8 cellular contexts compared by ENCODE assay signal in the genomic region with DNA sequence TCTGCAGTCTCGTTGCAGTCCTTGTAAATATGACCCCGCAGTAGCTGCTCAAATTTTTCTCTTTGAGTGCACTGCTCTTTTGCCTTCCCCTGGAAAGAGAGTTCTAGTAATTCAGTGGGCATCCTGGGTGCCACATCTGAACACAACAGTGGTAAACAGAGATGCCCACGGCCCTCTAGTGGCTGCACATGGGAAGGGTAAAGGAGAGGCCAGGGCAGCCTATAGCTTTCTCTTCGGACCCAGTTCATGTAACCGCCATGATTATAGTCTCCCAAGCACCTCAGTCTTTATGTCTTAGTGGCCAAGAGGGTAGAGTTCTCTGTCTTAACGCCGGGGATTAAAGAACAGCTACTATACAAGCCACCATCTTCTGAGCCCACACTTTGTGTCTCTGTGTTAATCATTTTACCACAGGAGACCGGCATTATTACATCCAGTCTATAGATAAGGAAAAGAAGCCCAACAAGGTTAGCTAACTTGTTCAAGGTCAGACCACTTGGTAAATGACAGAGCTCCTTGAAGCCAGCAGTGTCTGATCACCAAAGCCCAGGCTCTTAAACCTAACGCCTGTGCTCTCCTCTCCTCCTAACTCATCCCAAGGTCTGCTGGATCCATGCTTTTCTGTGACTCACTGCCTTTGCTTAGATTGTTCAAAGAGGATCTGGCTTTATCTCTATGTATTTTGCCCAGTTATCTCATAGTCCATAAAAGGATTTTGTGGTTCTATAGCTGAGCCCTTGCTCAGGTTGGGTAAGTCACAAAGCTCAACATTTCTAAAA.
A peak's percentile ranks its signal among the peaks of the same experiment; 100 is the strongest.
DNase-seq lines count a peak whose midpoint lies in the region; ATAC-seq and TF ChIP-seq lines count a peak whose summit lies in the region.

No MANE protein-coding gene starts in this region.

- peak; percentile 39 to 65 (median 52) for TF ChIP-seq CTCF in heart left ventricle (IDR thresholded peaks at IDR 0.05)

- no peak overlapping the region for H3K27ac ChIP-seq in heart left ventricle

- peaks cover 2% of the 10 kb centered on the region for H3K27me3 Mint-ChIP-seq in activated T-cell treated with anti-CD3 and anti-CD28 coated beads, Interleukin-2, amount 50 U/mL, for 24 hours

- no peak overlapping the region for H3K4me3 ChIP-seq in heart left ventricle

- DNase-seq in AG08395 (ENCODE audit: low spot score) = peak; percentile 52
- DNase-seq in NCI-H510A (lab: John Stamatoyannopoulos, UW) = peak; percentile 4
- peak; percentile 49 for DNase-seq in activated T-cell treated with anti-CD3 and anti-CD28 coated beads, Interleukin-2, amount 50 U/mL, for 24 hours
- DNase-seq in heart left ventricle = no peak
- DNase-seq in stimulated activated CD4-positive, alpha-beta T cell treated with anti-CD3 and anti-CD28 coated beads, Interleukin-1b, Interleukin-23, amount 100 ng/mL, for 48 hours = peak; percentile 44

- 61 to 67% (median 63%) methylated on average over 9 of the region's 9 CpGs for WGBS in heart left ventricle, 4 donors

- H3K9me3 Mint-ChIP-seq in activated T-cell treated with anti-CD3 and anti-CD28 coated beads, Interleukin-2, amount 50 U/mL, for 24 hours = no peaks in the 10 kb centered on the region

- no peaks in the 10 kb centered on the region for H3K27me3 ChIP-seq in heart left ventricle

- intact Hi-C loops in heart left ventricle (cut with DNase I) = loop anchor here in 9 of 10 donors (2.0 to 10.0 kb wide), 7 partner anchors 178 to 331 kb away; no protein-coding TSS in a partner anchor

- no peak overlapping the region for H3K4me3 Mint-ChIP-seq in activated T-cell treated with anti-CD3 and anti-CD28 coated beads, Interleukin-2, amount 50 U/mL, for 24 hours

- peaks cover 0 to 6% (median 0%) of the 10 kb centered on the region in 12 donors for H3K9me3 ChIP-seq in heart left ventricle

- H3K27ac Mint-ChIP-seq in activated T-cell treated with anti-CD3 and anti-CD28 coated beads, Interleukin-2, amount 50 U/mL, for 24 hours = no peak overlapping the region

- peaks cover 5% of the 10 kb centered on the region for H3K36me3 Mint-ChIP-seq in activated T-cell treated with anti-CD3 and anti-CD28 coated beads, Interleukin-2, amount 50 U/mL, for 24 hours (ENCODE audit: low read depth)

- ATAC-seq in GM18519 (IDR thresholded peaks at IDR 0.05; ENCODE audit: low FRiP score, unreplicated experiment) = peak; percentile 85
- ATAC-seq in HG03039 (IDR thresholded peaks at IDR 0.05; ENCODE audit: unreplicated experiment) = peak; percentile 76
- peak in 3 of 4 donors; percentile 47 to 82 (median 54) for ATAC-seq in heart left ventricle
- no peak for ATAC-seq in HG03439 (IDR thresholded peaks at IDR 0.05; ENCODE audit: unreplicated experiment)

- no peaks in the 10 kb centered on the region for H3K36me3 ChIP-seq in heart left ventricle

- H3K4me1 ChIP-seq in heart left ventricle = no peaks in the 10 kb centered on the region

- H3K4me1 Mint-ChIP-seq in activated T-cell treated with anti-CD3 and anti-CD28 coated beads, Interleukin-2, amount 50 U/mL, for 24 hours (ENCODE audit: low read depth) = no peaks in the 10 kb centered on the region

- TF ChIP-seq POLR2A in heart left ventricle (IDR thresholded peaks at IDR 0.05) = no peak

Comparison
In these comparisons a context has a peak if more than half of its experiments do, and no peak if none do; other contexts are left out.
1. DNase-seq: peak in AG08395 (single experiment), NCI-H510A (single experiment), activated T-cell treated with anti-CD3 and anti-CD28 coated beads, Interleukin-2, amount 50 U/mL, for 24 hours (single experiment) and stimulated activated CD4-positive, alpha-beta T cell treated with anti-CD3 and anti-CD28 coated beads, Interleukin-1b, Interleukin-23, amount 100 ng/mL, for 48 hours (single experiment); none in heart left ventricle (0 of 5).